Comparison of ENCODE assay signal across 8 cellular contexts in the genomic region with DNA sequence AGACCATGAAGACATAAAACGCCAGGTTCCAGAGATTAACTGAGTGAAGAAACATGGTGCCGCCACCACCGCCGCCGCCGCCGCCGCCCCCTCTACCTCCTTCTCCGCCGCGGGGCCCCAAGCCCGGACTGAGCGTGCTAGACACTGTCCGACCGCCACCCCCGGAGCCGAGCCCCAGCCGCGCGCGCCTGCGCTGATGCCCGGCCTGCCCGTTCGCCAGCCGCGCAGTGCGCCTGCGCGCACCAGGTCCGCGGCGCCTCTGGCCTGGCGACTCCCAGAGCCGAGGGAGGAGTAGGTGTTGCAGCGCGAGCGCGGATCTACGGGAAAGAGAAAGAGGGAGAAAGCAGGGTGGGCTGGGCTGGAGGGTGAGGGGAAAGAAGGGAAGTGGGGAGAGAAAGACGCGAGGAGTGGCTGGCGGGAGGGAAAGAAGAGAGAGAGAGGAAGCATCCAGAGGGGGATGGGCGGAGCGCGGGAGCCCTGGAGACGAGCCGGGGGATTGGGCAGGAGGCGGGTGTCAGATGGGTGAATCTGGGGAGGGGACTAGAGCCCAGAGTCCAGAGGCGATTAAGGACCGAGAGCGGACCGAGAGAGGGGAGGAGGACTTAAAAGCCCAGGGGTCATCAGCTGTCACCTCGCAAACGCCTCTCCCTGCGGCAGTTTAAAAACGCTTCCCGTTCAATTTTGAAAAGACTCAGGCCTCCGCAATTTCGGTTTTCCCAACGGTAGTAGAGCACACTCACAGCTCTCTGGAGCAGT. TPM values are rescaled to one million over a fixed set of nuclear protein-coding genes. Genes with fewer than 3 reads are reported as not detected.
DNase-seq lines count a peak whose midpoint lies in the region; ATAC-seq, FAIRE-seq and TF ChIP-seq lines count a peak whose summit lies in the region.

A gene with protein sequence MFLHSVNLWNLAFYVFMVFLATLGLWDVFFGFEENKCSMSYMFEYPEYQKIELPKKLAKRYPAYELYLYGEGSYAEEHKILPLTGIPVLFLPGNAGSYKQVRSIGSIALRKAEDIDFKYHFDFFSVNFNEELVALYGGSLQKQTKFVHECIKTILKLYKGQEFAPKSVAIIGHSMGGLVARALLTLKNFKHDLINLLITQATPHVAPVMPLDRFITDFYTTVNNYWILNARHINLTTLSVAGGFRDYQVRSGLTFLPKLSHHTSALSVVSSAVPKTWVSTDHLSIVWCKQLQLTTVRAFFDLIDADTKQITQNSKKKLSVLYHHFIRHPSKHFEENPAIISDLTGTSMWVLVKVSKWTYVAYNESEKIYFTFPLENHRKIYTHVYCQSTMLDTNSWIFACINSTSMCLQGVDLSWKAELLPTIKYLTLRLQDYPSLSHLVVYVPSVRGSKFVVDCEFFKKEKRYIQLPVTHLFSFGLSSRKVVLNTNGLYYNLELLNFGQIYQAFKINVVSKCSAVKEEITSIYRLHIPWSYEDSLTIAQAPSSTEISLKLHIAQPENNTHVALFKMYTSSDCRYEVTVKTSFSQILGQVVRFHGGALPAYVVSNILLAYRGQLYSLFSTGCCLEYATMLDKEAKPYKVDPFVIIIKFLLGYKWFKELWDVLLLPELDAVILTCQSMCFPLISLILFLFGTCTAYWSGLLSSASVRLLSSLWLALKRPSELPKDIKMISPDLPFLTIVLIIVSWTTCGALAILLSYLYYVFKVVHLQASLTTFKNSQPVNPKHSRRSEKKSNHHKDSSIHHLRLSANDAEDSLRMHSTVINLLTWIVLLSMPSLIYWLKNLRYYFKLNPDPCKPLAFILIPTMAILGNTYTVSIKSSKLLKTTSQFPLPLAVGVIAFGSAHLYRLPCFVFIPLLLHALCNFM (minus strand): TSS at position 146 of the 756 bp plus-strand sequence. CDS start 91 bp downstream, at position 55.

- H3K36me3 ChIP-seq in heart right ventricle (no peaks in the 10 kb centered on the region), upper lobe of left lung (no peaks in the 10 kb centered on the region)

- FAIRE-seq in GM12891 (lab: Jason Lieb, UNC), result peak; percentile 99

- H3K27me3 ChIP-seq in heart right ventricle (no peaks in the 10 kb centered on the region), upper lobe of left lung (no peaks in the 10 kb centered on the region)

- TF ChIP-seq POLR2A in GM12891 (IDR thresholded peaks at IDR 0.05; ENCODE audit: low read depth, low read length), result peak; percentile 71; the same call in 1 of the 2 replicates
- TF ChIP-seq POLR2A in upper lobe of left lung (IDR thresholded peaks at IDR 0.05), result peak in 3 of 4 donors; percentile 59 to 80 (median 65)

- H3K27ac ChIP-seq in adipose tissue (ENCODE audit: low read depth, low read length) (peak within 1 kb of the TSS; percentile 64), heart right ventricle (peak within 1 kb of the TSS; percentile 25 to 93 (median 88)), upper lobe of left lung (peak within 1 kb of the TSS; percentile 81 to 89 (median 88))

- TF ChIP-seq CTCF in heart right ventricle (IDR thresholded peaks at IDR 0.05), result no peak
- TF ChIP-seq CTCF in upper lobe of left lung (IDR thresholded peaks at IDR 0.05), result peak in 1 of 6 experiments; percentile 24

- no peak for TF ChIP-seq EP300 in upper lobe of left lung (IDR thresholded peaks at IDR 0.05)

- H3K4me1 ChIP-seq in heart right ventricle (peaks cover 0 to 34% (median 13%) of the 10 kb centered on the region in 9 donors), upper lobe of left lung (peaks cover 4 to 15% (median 7%) of the 10 kb centered on the region in 4 donors)

- 0 to 1% (median 1%) methylated on average over 59 to 61 of the region's 61 CpGs for WGBS in adipose tissue, 3 donors
- 0% methylated on average over 61 of the region's 61 CpGs for WGBS in heart right ventricle, 2 donors
- 0 to 1% methylated on average over 46 to 58 of the region's 61 CpGs for WGBS in upper lobe of left lung, 2 donors

- H3K9me3 ChIP-seq in heart right ventricle (no peaks in the 10 kb centered on the region), upper lobe of left lung (no peaks in the 10 kb centered on the region)

- ATAC-seq in HG02763 (IDR thresholded peaks at IDR 0.05; ENCODE audit: unreplicated experiment), result peak; percentile 93
- peak; percentile 97 to 100 (median 98) for ATAC-seq in heart right ventricle
- ATAC-seq in upper lobe of left lung (ENCODE audit: low FRiP score in 2 of 2), result peak; percentile 96 to 98

- peak; percentile 75 for DNase-seq in GM12891 (ENCODE audit: insufficient read length, low spot score)
- peak; percentile 90 to 100 (median 99) for DNase-seq in NCI-H1417 (lab: John Stamatoyannopoulos, UW)
- DNase-seq in SW480 (ENCODE audit: low spot score), result peak; percentile 84
- peak; percentile 89 to 92 for DNase-seq in heart right ventricle
- peak; percentile 81 to 97 (median 86) for DNase-seq in posterior cingulate gyrus
- DNase-seq in upper lobe of left lung, result peak; percentile 90 to 98

- intact Hi-C loops in heart right ventricle (cut with DNase I) (loop anchor here in 5 of 10 donors (1.0 to 10.0 kb wide), 6 partner anchors 58 to 268 kb away; no protein-coding TSS in a partner anchor), posterior cingulate gyrus (cut with DNase I) (loop anchor here (2.0 to 5.0 kb wide), 3 partner anchors 61 to 451 kb away; partner anchors contain the start of gene ANKRD44)

- peak within 1 kb of the TSS; percentile 69 to 93 (median 84) for H3K4me3 ChIP-seq in heart right ventricle
- H3K4me3 ChIP-seq in upper lobe of left lung, result peak within 1 kb of the TSS; percentile 38 to 88 (median 70)

TF ChIP-seq in GM12891, 5 proteins besides CTCF, POLR2A, EP300 and RAD21:
- TF ChIP-seq POU2F2 (IDR thresholded peaks at IDR 0.05; ENCODE audit: low read depth, low read length) (no peak), POLR2AphosphoS5 (IDR thresholded peaks at IDR 0.05; ENCODE audit: low read depth, low read length) (peak; percentile 56), TAF1 (IDR thresholded peaks at IDR 0.05; ENCODE audit: low read depth, low read length) (peak; percentile 47; the same call in 1 of the 2 replicates)

RNA-seq across cellular contexts. Expression of the gene that starts here (rescaled TPM):
- 1.6 TPM for polyA plus RNA-seq in GM12891 (2012; ENCODE audit: low read depth, missing spikeins)
- polyA plus RNA-seq in adipose tissue (1 to 10 TPM; 1.0 to 6.3 (median 2.2) TPM), heart right ventricle (1 to 10 TPM in 1 of 2 donors, under 1 TPM in 1; 0.99 to 1.6 TPM)
- total RNA-seq in heart right ventricle (1 to 10 TPM; 4.8 to 9.8 (median 5.8) TPM), upper lobe of left lung (10 to 100 TPM in 4 of 6 donors, 1 to 10 TPM in 2; 4.2 to 15.5 (median 10.5) TPM)

Comparison
In these comparisons a context has a peak if more than half of its experiments do, and no peak if none do; other contexts are left out.
1. Peak in every context shown above with its lines: DNase-seq, ATAC-seq, H3K4me3 ChIP-seq and H3K27ac ChIP-seq.